In genomic region chr19:4052993-4053422, GRCh38 we compare ENCODE assay signal across 9 cellular contexts. TPM values are rescaled to one million over a fixed set of nuclear protein-coding genes. Genes with fewer than 3 reads are reported as not detected.
DNase-seq lines count a peak whose midpoint lies in the region; ATAC-seq lines count a peak whose summit lies in the region.
"Had no signal": no experiment of that assay in that cellular context is flagged by ENCODE, and none has a peak within 500 bp of the region (broad histone marks: within the 10 kb centered on the region; RNA-seq: fewer than 3 reads in every experiment).

No MANE protein-coding gene starts in this region.

- H3K9me3 Mint-ChIP-seq in activated T-helper 2 cell treated with anti-CD3 and anti-CD28 coated beads, Interferon-gamma antibody, Interleukin-2, Interleukin-4, amounts not matched to agents 10 μg/mL and 5 μg/mL and 100 μg/mL, durations not matched to agents 14 hours and 24 hours and 36 hours, result no peaks in the 10 kb centered on the region
- peaks cover 0 to 7% of the 10 kb centered on the region in 2 donors for H3K9me3 Mint-ChIP-seq in stimulated activated naive B cell treated with anti-CD40 and anti-IgM and Interleukin-4, amounts not matched to agents 10 μg/mL and 1 μg/mL and 100 μg/mL, for 72 hours

- no peaks in the 10 kb centered on the region for H3K27me3 Mint-ChIP-seq in activated T-helper 2 cell treated with anti-CD3 and anti-CD28 coated beads, Interferon-gamma antibody, Interleukin-2, Interleukin-4, amounts not matched to agents 10 μg/mL and 5 μg/mL and 100 μg/mL, durations not matched to agents 14 hours and 24 hours and 36 hours (ENCODE audit: low read depth)
- H3K27me3 Mint-ChIP-seq in stimulated activated naive B cell treated with anti-CD40 and anti-IgM and Interleukin-4, amounts not matched to agents 10 μg/mL and 1 μg/mL and 100 μg/mL, for 72 hours, result no peaks in the 10 kb centered on the region

- DNase-seq in HK-2 (ENCODE audit: unreplicated experiment) (peak; percentile 27), T-helper 2 cell (no peak), NCI-H146 (lab: John Stamatoyannopoulos, UW) (no peak)
- DNase-seq in activated T-helper 2 cell treated with anti-CD3 and anti-CD28 coated beads, Interferon-gamma antibody, Interleukin-2, Interleukin-4, amounts not matched to agents 10 μg/mL and 5 μg/mL and 100 μg/mL, durations not matched to agents 14 hours and 24 hours and 36 hours (ENCODE audit: low spot score), result no peak
- no peak for DNase-seq in stimulated activated naive B cell treated with anti-CD40 and anti-IgM and Interleukin-4, amounts not matched to agents 10 μg/mL and 1 μg/mL and 100 μg/mL, for 72 hours
- no peak for DNase-seq in stimulated activated CD4-positive, alpha-beta T cell treated with anti-CD3 and anti-CD28 coated beads, Interleukin-1b, Interleukin-23, amount 100 ng/mL, for 48 hours
- no peak for DNase-seq in stimulated activated CD4-positive, alpha-beta T cell treated with anti-CD3 and anti-CD28 coated beads, Interleukin-12 subunit alpha, Interleukin-12 subunit beta, amount 100 ng/mL, for 4 hours
- DNase-seq: MM.1S had no signal

- H3K36me3 Mint-ChIP-seq in activated T-helper 2 cell treated with anti-CD3 and anti-CD28 coated beads, Interferon-gamma antibody, Interleukin-2, Interleukin-4, amounts not matched to agents 10 μg/mL and 5 μg/mL and 100 μg/mL, durations not matched to agents 14 hours and 24 hours and 36 hours (ENCODE audit: low read depth), result peaks cover 54% of the 10 kb centered on the region
- H3K36me3 Mint-ChIP-seq in stimulated activated naive B cell treated with anti-CD40 and anti-IgM and Interleukin-4, amounts not matched to agents 10 μg/mL and 1 μg/mL and 100 μg/mL, for 72 hours, result peaks cover 51 to 60% of the 10 kb centered on the region in 2 donors

- ATAC-seq in stimulated activated naive B cell treated with anti-CD40 and anti-IgM and Interleukin-4, amounts not matched to agents 10 μg/mL and 1 μg/mL and 100 μg/mL, for 72 hours (replicated peaks), result no peak

- H3K27ac ChIP-seq in layer of hippocampus (ENCODE audit: low read depth, low read length), result peak overlapping the region; percentile 81

- no peaks in the 10 kb centered on the region for H3K27me3 ChIP-seq in layer of hippocampus (ENCODE audit: control insufficient read depth, insufficient read depth, low read length)

- no peak overlapping the region for H3K4me3 Mint-ChIP-seq in activated T-helper 2 cell treated with anti-CD3 and anti-CD28 coated beads, Interferon-gamma antibody, Interleukin-2, Interleukin-4, amounts not matched to agents 10 μg/mL and 5 μg/mL and 100 μg/mL, durations not matched to agents 14 hours and 24 hours and 36 hours (ENCODE audit: low read depth)
- peak overlapping the region; percentile 41 for H3K4me3 Mint-ChIP-seq in stimulated activated naive B cell treated with anti-CD40 and anti-IgM and Interleukin-4, amounts not matched to agents 10 μg/mL and 1 μg/mL and 100 μg/mL, for 72 hours

- intact Hi-C loops in activated T-helper 2 cell treated with anti-CD3 and anti-CD28 coated beads, Interferon-gamma antibody, Interleukin-2, Interleukin-4, amounts not matched to agents 10 μg/mL and 5 μg/mL and 100 μg/mL, durations not matched to agents 14 hours and 24 hours and 36 hours (cut with micrococcal nuclease), result no loop called here

- H3K27ac Mint-ChIP-seq in activated T-helper 2 cell treated with anti-CD3 and anti-CD28 coated beads, Interferon-gamma antibody, Interleukin-2, Interleukin-4, amounts not matched to agents 10 μg/mL and 5 μg/mL and 100 μg/mL, durations not matched to agents 14 hours and 24 hours and 36 hours, result peak overlapping the region; percentile 27
- H3K27ac Mint-ChIP-seq in stimulated activated naive B cell treated with anti-CD40 and anti-IgM and Interleukin-4, amounts not matched to agents 10 μg/mL and 1 μg/mL and 100 μg/mL, for 72 hours, result peak overlapping the region; percentile 73

- peaks cover 19% of the 10 kb centered on the region for H3K4me1 Mint-ChIP-seq in activated T-helper 2 cell treated with anti-CD3 and anti-CD28 coated beads, Interferon-gamma antibody, Interleukin-2, Interleukin-4, amounts not matched to agents 10 μg/mL and 5 μg/mL and 100 μg/mL, durations not matched to agents 14 hours and 24 hours and 36 hours (ENCODE audit: low read depth)
- H3K4me1 Mint-ChIP-seq in stimulated activated naive B cell treated with anti-CD40 and anti-IgM and Interleukin-4, amounts not matched to agents 10 μg/mL and 1 μg/mL and 100 μg/mL, for 72 hours, result peaks cover 27 to 41% of the 10 kb centered on the region in 2 donors

RNA-seq across cellular contexts. Expression of gene ZBTB7A, which starts 13.7 kb away (rescaled TPM):
- total RNA-seq in activated T-helper 2 cell treated with anti-CD3 and anti-CD28 coated beads, Interferon-gamma antibody, Interleukin-2, Interleukin-4, amounts not matched to agents 10 μg/mL and 5 μg/mL and 100 μg/mL, durations not matched to agents 14 hours and 24 hours and 36 hours, result 39.9 and 41.2 TPM in 2 replicates

RNA-seq across cellular contexts. Expression of gene PIAS4, which starts 45.5 kb away (rescaled TPM):
- 31.5 and 36.3 TPM in 2 replicates for total RNA-seq in activated T-helper 2 cell treated with anti-CD3 and anti-CD28 coated beads, Interferon-gamma antibody, Interleukin-2, Interleukin-4, amounts not matched to agents 10 μg/mL and 5 μg/mL and 100 μg/mL, durations not matched to agents 14 hours and 24 hours and 36 hours
